In genomic region chr1:143610196-143610595, GRCh38 we compare ENCODE assay signal across 8 cellular contexts.
"Had no signal": no experiment of that assay in that cellular context is flagged by ENCODE, and none has a peak within 500 bp of the region (broad histone marks: within the 10 kb centered on the region; RNA-seq: fewer than 3 reads in every experiment).

No MANE protein-coding gene starts in this region.

- ATAC-seq: GM12878 had no signal

- H3K4me3 ChIP-seq: GM12878 had no signal

- FAIRE-seq: G401.6, GM12878, GM12891, GM12892, GM18507, GM19239 had no signal

- DNase-seq: GDM1, GF-D8 had no signal
